8 cellular contexts compared by ENCODE assay signal in genomic region chr10:104333728-104334373, GRCh38. TPM values are rescaled to one million over a fixed set of nuclear protein-coding genes. Genes with fewer than 3 reads are reported as not detected.
DNase-seq lines count a peak whose midpoint lies in the region; ATAC-seq and TF ChIP-seq lines count a peak whose summit lies in the region.

No MANE protein-coding gene starts in this region.

- H3K4me1 Mint-ChIP-seq in CD8-positive, alpha-beta memory T cell = peaks cover 74 to 87% (median 87%) of the 10 kb centered on the region in 3 donors

- peaks cover 0 to 8% of the 10 kb centered on the region in 2 donors for H3K27me3 Mint-ChIP-seq in CD8-positive, alpha-beta memory T cell

- H3K36me3 ChIP-seq in CD8-positive, alpha-beta memory T cell (ENCODE audit: insufficient read depth, low read length) = peaks cover 7% of the 10 kb centered on the region
- H3K36me3 ChIP-seq in RWPE2 (ENCODE audit: low read depth) (peaks cover 7% of the 10 kb centered on the region), psoas muscle (ENCODE audit: insufficient read depth in 1 of 2, low read depth in 1 of 2) (peaks cover 0 to 3% of the 10 kb centered on the region in 2 donors)

- intact Hi-C loops in psoas muscle (cut with DNase I) = no loop called here

- H3K27ac ChIP-seq in CD8-positive, alpha-beta memory T cell (ENCODE audit: low read depth, low read length) = peak overlapping the region; percentile 75
- H3K27ac ChIP-seq in RWPE2 (ENCODE audit: poor library complexity, severe bottlenecking) (peak overlapping the region; percentile 99), epithelial cell of prostate (peak overlapping the region; percentile 100), psoas muscle (peak overlapping the region; percentile 57)

- POLR2A ChIA-PET in CD8-positive, alpha-beta memory T cell (lab: Charles Lee) = no interaction called here

- no peaks in the 10 kb centered on the region for H3K9me3 ChIP-seq in CD8-positive, alpha-beta memory T cell (ENCODE audit: low read length)
- no peaks in the 10 kb centered on the region for H3K9me3 ChIP-seq in RWPE2 (ENCODE audit: severe bottlenecking)
- H3K9me3 ChIP-seq in psoas muscle = no peaks in the 10 kb centered on the region

- peak overlapping the region; percentile 4 to 81 (median 67) for H3K4me3 Mint-ChIP-seq in CD8-positive, alpha-beta memory T cell

- no peak for ATAC-seq in RWPE2 (ENCODE audit: low read depth)
- no peak for ATAC-seq in psoas muscle
- no peak for ATAC-seq in GM21367 (IDR thresholded peaks at IDR 0.05; ENCODE audit: unreplicated experiment)

- no peak for TF ChIP-seq CTCF in RWPE2 (IDR thresholded peaks at IDR 0.05; ENCODE audit: poor library complexity, severe bottlenecking)
- no peak for TF ChIP-seq CTCF in psoas muscle (IDR thresholded peaks at IDR 0.05)

- 51 to 70% (median 55%) methylated on average over 15 of the region's 15 CpGs for whole genome bisulfite sequencing in psoas muscle, 3 donors

- H3K4me1 ChIP-seq in CD8-positive, alpha-beta memory T cell (ENCODE audit: insufficient read depth, low read length) = peaks cover 82% of the 10 kb centered on the region
- H3K4me1 ChIP-seq in RWPE2 (ENCODE audit: insufficient read depth, poor library complexity, severe bottlenecking) = peaks cover 55% of the 10 kb centered on the region
- peaks cover 76% of the 10 kb centered on the region for H3K4me1 ChIP-seq in psoas muscle

- peak overlapping the region; percentile 89 to 100 (median 98) for H3K27ac Mint-ChIP-seq in CD8-positive, alpha-beta memory T cell

- no peaks in the 10 kb centered on the region for H3K27me3 ChIP-seq in CD8-positive, alpha-beta memory T cell (ENCODE audit: insufficient read depth, low read length, poor library complexity, severe bottlenecking)
- H3K27me3 ChIP-seq in RWPE2 (ENCODE audit: insufficient read depth, poor library complexity, severe bottlenecking) (no peaks in the 10 kb centered on the region), psoas muscle (ENCODE audit: insufficient read depth in 3 of 3, low read length in 2 of 3) (no peaks in the 10 kb centered on the region)

- peaks cover 0 to 42% (median 8%) of the 10 kb centered on the region in 3 donors for H3K36me3 Mint-ChIP-seq in CD8-positive, alpha-beta memory T cell

- DNase-seq in CD8-positive, alpha-beta memory T cell = no peak
- DNase-seq in RWPE2 (ENCODE audit: low spot score) (no peak), epithelial cell of prostate (ENCODE audit: low read depth, low spot score) (no peak), psoas muscle (no peak), NCI-H146 (lab: John Stamatoyannopoulos, UW) (no peak), NCI-H748 treated with DMSO at 0.1 percent for 48 hours (lab: John Stamatoyannopoulos, UW) (no peak)
- DNase-seq in NK-92 treated with Interleukin-12 subunit alpha and Interleukin-12 subunit beta, amount 100 ng/mL, for 24 hours (lab: John Stamatoyannopoulos, UW) = no peak

- H3K4me3 ChIP-seq in CD8-positive, alpha-beta memory T cell (ENCODE audit: low read length) = peak overlapping the region; percentile 15
- no peak overlapping the region for H3K4me3 ChIP-seq in RWPE2 (ENCODE audit: severe bottlenecking)
- no peak overlapping the region for H3K4me3 ChIP-seq in psoas muscle

- no peaks in the 10 kb centered on the region for H3K9me3 Mint-ChIP-seq in CD8-positive, alpha-beta memory T cell

- CTCF ChIA-PET in CD8-positive, alpha-beta memory T cell (lab: Charles Lee) = interaction anchor here (1.2 to 7.3 kb wide), 3 partner anchors 20 to 42 kb away, joined by 4 to 81 read pairs (median 20); partner anchors contain the start of gene CFAP58

RNA-seq across cellular contexts. Expression of gene ITPRIP, which starts 4.4 kb away (rescaled TPM):
- total RNA-seq in CD8-positive, alpha-beta memory T cell = 10 to 100 TPM; 12.8 to 13.1 TPM
- 23.1 TPM for polyA plus RNA-seq in CD8-positive, alpha-beta memory T cell
- total RNA-seq in psoas muscle = 10 to 100 TPM in 1 of 4 donors, 1 to 10 TPM in 3; 7.2 to 25.6 (median 8.6) TPM
- 100 to 1,000 TPM in 1 of 3 donors, 10 to 100 TPM in 1, 1 to 10 TPM in 1; 6.2 to 118 (median 12.3) TPM for polyA plus RNA-seq in psoas muscle

RNA-seq across cellular contexts. Expression of gene CFAP58, which starts 19.8 kb away (rescaled TPM):
- total RNA-seq in CD8-positive, alpha-beta memory T cell = under 1 TPM in 1 of 2 experiments, not detected in 1; 0.07 TPM
- not detected for polyA plus RNA-seq in CD8-positive, alpha-beta memory T cell
- total RNA-seq in psoas muscle = under 1 TPM; 0.21 to 0.74 (median 0.56) TPM
- 1 to 10 TPM in 1 of 3 donors, under 1 TPM in 2; 0.04 to 1.4 (median 0.07) TPM for polyA plus RNA-seq in psoas muscle
